ENCODE assay signal across 8 cellular contexts in genomic region chr2:111667542-111668273, GRCh38.
A peak's percentile ranks its signal among the peaks of the same experiment; 100 is the strongest.
DNase-seq lines count a peak whose midpoint lies in the region; ATAC-seq and TF ChIP-seq lines count a peak whose summit lies in the region.

No MANE protein-coding gene starts in this region.

- DNase-seq in BE2C (no peak), MG63 (peak; percentile 22), cardiac fibroblast (ENCODE audit: low read depth in 2 of 2) (peak; percentile 87 to 92), hypothalamus (lab: John Stamatoyannopoulos, UW) (no peak), NCI-H2029 treated with DMSO at 0.1 percent for 48 hours (lab: John Stamatoyannopoulos, UW) (no peak)
- no peak for DNase-seq in activated T-cell treated with anti-CD3 and anti-CD28 coated beads, Interleukin-2, amount 50 U/mL, for 4 hours

- peaks cover 6% of the 10 kb centered on the region for H3K4me1 Mint-ChIP-seq in activated T-cell treated with anti-CD3 and anti-CD28 coated beads, Interleukin-2, amount 50 U/mL, for 4 hours (ENCODE audit: low read depth)

- no peaks in the 10 kb centered on the region for H3K9me3 ChIP-seq in BE2C
- no peaks in the 10 kb centered on the region for H3K9me3 ChIP-seq in MG63
- H3K9me3 ChIP-seq in liver (ENCODE audit: control insufficient read depth in 4 of 4, low read length in 3 of 4): no peaks in the 10 kb centered on the region

- H3K27ac ChIP-seq in liver (ENCODE audit: low read depth in 1 of 2, low read length in 2 of 2): no peak overlapping the region

- peak; percentile 86 to 88 for TF ChIP-seq RAD21 in liver (IDR thresholded peaks at IDR 0.05)

- no peaks in the 10 kb centered on the region for H3K36me3 Mint-ChIP-seq in activated T-cell treated with anti-CD3 and anti-CD28 coated beads, Interleukin-2, amount 50 U/mL, for 4 hours (ENCODE audit: insufficient read depth)

- no peak for ATAC-seq in HG02610 (IDR thresholded peaks at IDR 0.05; ENCODE audit: unreplicated experiment)
- no peak for ATAC-seq in activated T-cell treated with anti-CD3 and anti-CD28 coated beads, Interleukin-2, amount 50 U/mL, for 4 hours

- no peaks in the 10 kb centered on the region for H3K27me3 ChIP-seq in BE2C
- H3K27me3 ChIP-seq in MG63: no peaks in the 10 kb centered on the region
- no peaks in the 10 kb centered on the region for H3K27me3 ChIP-seq in liver (ENCODE audit: control insufficient read depth in 4 of 4, insufficient read depth in 4 of 4, low read length in 3 of 4)

- H3K4me3 Mint-ChIP-seq in activated T-cell treated with anti-CD3 and anti-CD28 coated beads, Interleukin-2, amount 50 U/mL, for 4 hours: no peak overlapping the region

- peaks cover 4% of the 10 kb centered on the region for H3K27me3 Mint-ChIP-seq in activated T-cell treated with anti-CD3 and anti-CD28 coated beads, Interleukin-2, amount 50 U/mL, for 4 hours (ENCODE audit: low read depth)

- H3K4me1 ChIP-seq in BE2C (no peaks in the 10 kb centered on the region), liver (ENCODE audit: control insufficient read depth in 4 of 4, insufficient read depth in 4 of 4, low read length in 3 of 4) (peaks cover 5 to 11% (median 8%) of the 10 kb centered on the region in 4 donors)

- H3K4me3 ChIP-seq in BE2C (ENCODE audit: low read depth, low read length): no peak overlapping the region
- H3K4me3 ChIP-seq in MG63: no peak overlapping the region
- no peak overlapping the region for H3K4me3 ChIP-seq in cardiac fibroblast (replicated peaks in 1 of 2; ENCODE audit: low read depth in 2 of 2, low read length in 2 of 2)
- no peak overlapping the region for H3K4me3 ChIP-seq in liver (ENCODE audit: low read depth in 1 of 3, low read length in 3 of 3)

- 69% methylated on average over 3 of the region's 3 CpGs for WGBS in liver

- H3K36me3 ChIP-seq in BE2C: no peaks in the 10 kb centered on the region
- no peaks in the 10 kb centered on the region for H3K36me3 ChIP-seq in MG63
- H3K36me3 ChIP-seq in liver (ENCODE audit: control insufficient read depth in 4 of 4, insufficient read depth in 3 of 4, low read depth in 1 of 4, low read length in 3 of 4): no peaks in the 10 kb centered on the region

- no peaks in the 10 kb centered on the region for H3K9me3 Mint-ChIP-seq in activated T-cell treated with anti-CD3 and anti-CD28 coated beads, Interleukin-2, amount 50 U/mL, for 4 hours

- no peak overlapping the region for H3K9ac ChIP-seq in liver (ENCODE audit: low read depth in 1 of 2, low read length in 2 of 2)

- TF ChIP-seq CTCF in BE2C (IDR thresholded peaks at IDR 0.05; ENCODE audit: low read depth, low read length) (peak; percentile 25), cardiac fibroblast (IDR thresholded peaks at IDR 0.05; ENCODE audit: low read depth, low read length) (peak; percentile 61), liver (IDR thresholded peaks at IDR 0.05; ENCODE audit: low read depth, low read length, missing input control) (peak; percentile 43)

TF ChIP-seq in liver, 16 proteins besides CTCF, POLR2A, EP300 and RAD21:
- TF ChIP-seq HNF4G (IDR thresholded peaks at IDR 0.05): no peak
- no peak for TF ChIP-seq FOXA2 (IDR thresholded peaks at IDR 0.05)
- peak; percentile 63 for TF ChIP-seq NR2F2 (IDR thresholded peaks at IDR 0.05)

Comparison
In these comparisons a context has a peak if more than half of its experiments do, and no peak if none do; other contexts are left out.
1. DNase-seq: peak in MG63 (single experiment) and cardiac fibroblast (2 of 2); none in BE2C (single experiment), hypothalamus (0 of 51), NCI-H2029 treated with DMSO at 0.1 percent for 48 hours (single experiment) and activated T-cell treated with anti-CD3 and anti-CD28 coated beads, Interleukin-2, amount 50 U/mL, for 4 hours (single experiment).
2. Peak in every context shown above with its lines, with median percentiles within 50 percentile points of each other: CTCF ChIP-seq.